Comparison of ENCODE assay signal across 1 cellular context in the genomic region with DNA sequence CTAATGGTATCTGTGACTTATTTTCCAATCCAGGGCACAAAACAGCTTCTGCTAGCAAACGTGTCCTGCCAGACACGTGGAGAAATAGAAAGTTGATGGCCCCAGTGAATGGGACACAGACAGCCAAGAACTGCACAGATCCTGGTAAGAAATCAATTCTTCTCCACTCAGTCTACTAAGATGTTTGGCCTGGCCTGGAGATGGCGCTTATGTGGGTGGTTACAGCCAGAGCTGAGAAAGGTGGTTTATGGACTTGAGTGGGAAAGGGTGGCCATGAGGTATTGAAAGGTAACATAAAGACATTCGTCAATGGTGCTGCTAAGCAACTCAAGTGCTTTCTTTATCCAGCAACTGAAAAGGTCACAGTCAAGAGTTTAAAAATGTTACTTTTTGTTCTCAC.
TF ChIP-seq lines count a peak whose summit lies in the region.

No MANE protein-coding gene starts in this region.

TF ChIP-seq in K562, 482 proteins besides CTCF, POLR2A, EP300 and RAD21:
- TF ChIP-seq MCM2 (IDR thresholded peaks at IDR 0.05; ENCODE audit: low read depth) (no peak), HNRNPK (IDR thresholded peaks at IDR 0.05; ENCODE audit: low read depth, low read length, poor library complexity, severe bottlenecking) (no peak), FOXM1 (IDR thresholded peaks at IDR 0.05; ENCODE audit: low read depth) (no peak), FOXM1 (CRISPR knock-in tag; IDR thresholded peaks at IDR 0.05; ENCODE audit: low read depth) (no peak), SLC30A9 (CRISPR knock-in tag; IDR thresholded peaks at IDR 0.05) (no peak), ZNF584 (CRISPR knock-in tag; IDR thresholded peaks at IDR 0.05; ENCODE audit: low read depth) (no peak), CTBP1 (IDR thresholded peaks at IDR 0.05; ENCODE audit: borderline replicate concordance) (no peak), TCF15 (CRISPR knock-in tag; IDR thresholded peaks at IDR 0.05) (no peak), ZBTB17 (CRISPR knock-in tag; IDR thresholded peaks at IDR 0.05) (no peak), CC2D1A (IDR thresholded peaks at IDR 0.05) (no peak), ZNF644 (tag; IDR thresholded peaks at IDR 0.05; ENCODE audit: low read depth) (no peak), ZNF212 (CRISPR knock-in tag; IDR thresholded peaks at IDR 0.05) (no peak), U2AF1 (optimal IDR thresholded peaks at IDR 0.05; ENCODE audit: low read depth, low read length) (no peak), ZNF785 (CRISPR knock-in tag; IDR thresholded peaks at IDR 0.05) (no peak)
- TF ChIP-seq, protein P1, sequence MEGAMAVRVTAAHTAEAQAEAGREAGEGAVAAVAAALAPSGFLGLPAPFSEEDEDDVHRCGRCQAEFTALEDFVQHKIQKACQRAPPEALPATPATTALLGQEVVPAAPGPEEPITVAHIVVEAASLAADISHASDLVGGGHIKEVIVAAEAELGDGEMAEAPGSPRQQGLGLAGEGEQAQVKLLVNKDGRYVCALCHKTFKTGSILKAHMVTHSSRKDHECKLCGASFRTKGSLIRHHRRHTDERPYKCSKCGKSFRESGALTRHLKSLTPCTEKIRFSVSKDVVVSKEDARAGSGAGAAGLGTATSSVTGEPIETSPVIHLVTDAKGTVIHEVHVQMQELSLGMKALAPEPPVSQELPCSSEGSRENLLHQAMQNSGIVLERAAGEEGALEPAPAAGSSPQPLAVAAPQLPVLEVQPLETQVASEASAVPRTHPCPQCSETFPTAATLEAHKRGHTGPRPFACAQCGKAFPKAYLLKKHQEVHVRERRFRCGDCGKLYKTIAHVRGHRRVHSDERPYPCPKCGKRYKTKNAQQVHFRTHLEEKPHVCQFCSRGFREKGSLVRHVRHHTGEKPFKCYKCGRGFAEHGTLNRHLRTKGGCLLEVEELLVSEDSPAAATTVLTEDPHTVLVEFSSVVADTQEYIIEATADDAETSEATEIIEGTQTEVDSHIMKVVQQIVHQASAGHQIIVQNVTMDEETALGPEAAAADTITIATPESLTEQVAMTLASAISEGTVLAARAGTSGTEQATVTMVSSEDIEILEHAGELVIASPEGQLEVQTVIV (CRISPR knock-in tag; IDR thresholded peaks at IDR 0.05; ENCODE audit: borderline replicate concordance) = no peak
